9 cellular contexts compared by ENCODE assay signal in genomic region chr1:39213511-39214002, GRCh38. TPM values are rescaled to one million over a fixed set of nuclear protein-coding genes. Genes with fewer than 3 reads are reported as not detected.
DNase-seq lines count a peak whose midpoint lies in the region; ATAC-seq, FAIRE-seq and TF ChIP-seq lines count a peak whose summit lies in the region.
"Had no signal": no experiment of that assay in that cellular context is flagged by ENCODE, and none has a peak within 500 bp of the region (broad histone marks: within the 10 kb centered on the region; RNA-seq: fewer than 3 reads in every experiment).

No MANE protein-coding gene starts in this region.

- H3K36me3 ChIP-seq in kidney (ENCODE audit: control insufficient read depth in 1 of 2, insufficient read depth in 2 of 2, low read length in 2 of 2) (no peaks in the 10 kb centered on the region), mucosa of descending colon (ENCODE audit: low read depth) (no peaks in the 10 kb centered on the region)

- no peak for ATAC-seq in mucosa of descending colon
- ATAC-seq: activated CD8-positive, alpha-beta memory T cell treated with anti-CD3 and anti-CD28 coated beads, Interleukin-2, amount 10 ng/mL, durations not matched to agents 7 days and 5 days had no signal

- H3K4me1 ChIP-seq in kidney (ENCODE audit: control insufficient read depth in 1 of 2, insufficient read depth in 1 of 2, low read depth in 1 of 2, low read length in 2 of 2) (peaks cover 22 to 33% of the 10 kb centered on the region in 2 donors), mucosa of descending colon (ENCODE audit: low read depth) (peaks cover 19% of the 10 kb centered on the region)

- peak overlapping the region; percentile 9 to 13 for H3K27ac ChIP-seq in kidney (ENCODE audit: low read depth in 2 of 2, low read length in 2 of 2)
- H3K27ac ChIP-seq in temporal lobe (ENCODE audit: low read depth, low read length), result peak overlapping the region; percentile 92

- no peak for TF ChIP-seq CTCF in kidney (IDR thresholded peaks at IDR 0.05; ENCODE audit: borderline replicate concordance, extremely low read depth, insufficient read depth)
- no peak for TF ChIP-seq CTCF in mucosa of descending colon (IDR thresholded peaks at IDR 0.05)

- DNase-seq in HTR-8/SVneo (ENCODE audit: insufficient read length, low spot score), result peak; percentile 36
- DNase-seq in amniotic epithelial cell (ENCODE audit: low read depth), result peak; percentile 89
- no peak for DNase-seq in kidney
- DNase-seq in NCI-H774 (lab: John Stamatoyannopoulos, UW), result no peak
- no peak for DNase-seq in mucosa of descending colon
- no peak for DNase-seq in medulla oblongata (ENCODE audit: extremely low spot score)
- DNase-seq: activated CD8-positive, alpha-beta memory T cell treated with anti-CD3 and anti-CD28 coated beads, Interleukin-2, amount 10 ng/mL, durations not matched to agents 7 days and 5 days; NCI-H1048 had no signal

- H3K9ac ChIP-seq in kidney (ENCODE audit: low read length in 2 of 2), result peak overlapping the region in 1 of 2 donors; percentile 17

- H3K9me3 ChIP-seq in kidney (ENCODE audit: control insufficient read depth in 1 of 2, low read length in 2 of 2) (no peaks in the 10 kb centered on the region), mucosa of descending colon (no peaks in the 10 kb centered on the region)

- intact Hi-C loops in kidney (cut with DNase I), result no loop called here
- intact Hi-C loops in mucosa of descending colon (cut with DNase I, micrococcal nuclease), result no loop called here

- H3K4me3 ChIP-seq in kidney (ENCODE audit: low read length in 2 of 2), result no peak overlapping the region
- no peak overlapping the region for H3K4me3 ChIP-seq in mucosa of descending colon

- FAIRE-seq in HTR-8/SVneo (lab: Jason Lieb, UNC) (no peak), kidney (lab: Jason Lieb, UNC) (no peak)

RNA-seq across cellular contexts. Expression of gene MACF1, which starts 9.1 kb away (rescaled TPM):
- 387 TPM for total RNA-seq in kidney
- polyA plus RNA-seq in kidney (ENCODE audit: insufficient read depth, low read depth, low replicate concordance), result 65.7 TPM
- total RNA-seq in temporal lobe, result 386 TPM
- 100 to 1,000 TPM; 146 to 362 (median 156) TPM for total RNA-seq in mucosa of descending colon

Comparison
In these comparisons a context has a peak if more than half of its experiments do, and no peak if none do; other contexts are left out.
1. DNase-seq: peak in HTR-8/SVneo (single experiment) and amniotic epithelial cell (single experiment); none in kidney (single experiment), NCI-H774 (single experiment), mucosa of descending colon (0 of 3) and medulla oblongata (single experiment).